Comparison of ENCODE assay signal across 23 cellular contexts in genomic region chr19:29501816-29502580, GRCh38. TPM values are rescaled to one million over a fixed set of nuclear protein-coding genes. Genes with fewer than 3 reads are reported as not detected.
A peak's percentile ranks its signal among the peaks of the same experiment; 100 is the strongest.
DNase-seq lines count a peak whose midpoint lies in the region; ATAC-seq, FAIRE-seq and TF ChIP-seq lines count a peak whose summit lies in the region.
"Had no signal": no experiment of that assay in that cellular context is flagged by ENCODE, and none has a peak within 500 bp of the region (broad histone marks: within the 10 kb centered on the region; RNA-seq: fewer than 3 reads in every experiment).

No MANE protein-coding gene starts in this region.

- in situ Hi-C loops in GM13977 (cut with MboI; ENCODE audit: low pct_unique_long_range_greater_than_20kb, low sequenced_read_pairs, unreplicated experiment) = no loop called here

- ATAC-seq in upper lobe of left lung (ENCODE audit: low FRiP score in 2 of 2) (no peak), omental fat pad (ENCODE audit: low FRiP score) (no peak)

- H3K27me3 ChIP-seq in osteoblast (ENCODE audit: insufficient read depth, low read length) (no peaks in the 10 kb centered on the region), upper lobe of left lung (no peaks in the 10 kb centered on the region), esophagus squamous epithelium (peaks cover 0 to 4% (median 0%) of the 10 kb centered on the region in 4 donors)
- H3K27me3 ChIP-seq: BLaER1, SJSA1 had no signal

- H3K79me2 ChIP-seq in osteoblast (ENCODE audit: insufficient read depth, low read length) = no peaks in the 10 kb centered on the region

- H3K36me3 ChIP-seq in kidney (ENCODE audit: control insufficient read depth in 1 of 2, insufficient read depth in 2 of 2, low read length in 2 of 2) (no peaks in the 10 kb centered on the region), osteoblast (ENCODE audit: insufficient read depth, low read length) (no peaks in the 10 kb centered on the region), upper lobe of left lung (no peaks in the 10 kb centered on the region), esophagus squamous epithelium (no peaks in the 10 kb centered on the region)
- H3K36me3 ChIP-seq: BLaER1, SJSA1 had no signal

- no peak overlapping the region for H3K4me3 ChIP-seq in kidney (ENCODE audit: low read length in 2 of 2)
- no peak overlapping the region for H3K4me3 ChIP-seq in osteoblast (ENCODE audit: insufficient read depth, low read length)
- no peak overlapping the region for H3K4me3 ChIP-seq in upper lobe of left lung
- H3K4me3 ChIP-seq in esophagus squamous epithelium = no peak overlapping the region
- H3K4me3 ChIP-seq: BLaER1, SJSA1 had no signal

- no peak for TF ChIP-seq EP300 in upper lobe of left lung (IDR thresholded peaks at IDR 0.05)

- H4K20me1 ChIP-seq in osteoblast (ENCODE audit: insufficient read depth, low read length) = no peaks in the 10 kb centered on the region
- H4K20me1 ChIP-seq: BLaER1 had no signal

- H3K27ac ChIP-seq in angular gyrus (ENCODE audit: low read depth, low read length) (peak overlapping the region; percentile 98), kidney (ENCODE audit: low read depth in 2 of 2, low read length in 2 of 2) (no peak overlapping the region), osteoblast (ENCODE audit: low read depth, low read length) (no peak overlapping the region), upper lobe of left lung (no peak overlapping the region), esophagus squamous epithelium (no peak overlapping the region)
- H3K27ac ChIP-seq: BLaER1, SJSA1 had no signal

- TF ChIP-seq CTCF in kidney (IDR thresholded peaks at IDR 0.05; ENCODE audit: borderline replicate concordance, extremely low read depth, insufficient read depth) (no peak), osteoblast (IDR thresholded peaks at IDR 0.05; ENCODE audit: extremely low read depth, low read depth, low read length) (no peak), upper lobe of left lung (IDR thresholded peaks at IDR 0.05) (no peak), esophagus squamous epithelium (IDR thresholded peaks at IDR 0.05) (no peak), omental fat pad (IDR thresholded peaks at IDR 0.05) (no peak), GM13977 (IDR thresholded peaks at IDR 0.05; ENCODE audit: extremely low read depth, insufficient read depth, missing control alignments) (no peak)

- TF ChIP-seq POLR2A in upper lobe of left lung (IDR thresholded peaks at IDR 0.05) = no peak
- TF ChIP-seq POLR2A in esophagus squamous epithelium (IDR thresholded peaks at IDR 0.05) = no peak

- FAIRE-seq in kidney (lab: Jason Lieb, UNC) = no peak
- FAIRE-seq: A204.1, GM18507 had no signal

- H3K4me2 ChIP-seq in osteoblast (ENCODE audit: insufficient read depth, low read length) = no peak overlapping the region
- H3K4me2 ChIP-seq: BLaER1 had no signal

- H3K9ac ChIP-seq in kidney (ENCODE audit: low read length in 2 of 2) = no peak overlapping the region
- H3K9ac ChIP-seq: BLaER1 had no signal

- H3K9me3 ChIP-seq in kidney (ENCODE audit: control insufficient read depth in 1 of 2, low read length in 2 of 2) (no peaks in the 10 kb centered on the region), osteoblast (ENCODE audit: low read depth, low read length) (no peaks in the 10 kb centered on the region), upper lobe of left lung (no peaks in the 10 kb centered on the region), esophagus squamous epithelium (no peaks in the 10 kb centered on the region)
- H3K9me3 ChIP-seq: BLaER1, SJSA1 had no signal

- WGBS in upper lobe of left lung, 2 donors = 82 to 84% methylated on average over 10 to 16 of the region's 18 CpGs
- 76 to 85% methylated on average over 6 to 9 of the region's 18 CpGs for WGBS in esophagus squamous epithelium, 2 donors

- DNase-seq in kidney (peak; percentile 45), osteoblast (ENCODE audit: insufficient read length, low spot score, missing footprints) (peak; percentile 77), upper lobe of left lung (peak; percentile 5 to 45), esophagus squamous epithelium (lab: John Stamatoyannopoulos, UW) (no peak), omental fat pad (ENCODE audit: low spot score) (no peak), GM13977 (ENCODE audit: low spot score) (no peak)
- DNase-seq in activated CD4-positive, CD25-positive, alpha-beta regulatory T cell (lab: John Stamatoyannopoulos, UW) = no peak
- DNase-seq: CD4-positive, CD25-positive, alpha-beta regulatory T cell; DMS153; IMR-90; KG1; MM.1S; NCI-H2029; NCI-H526 treated with DMSO at 0.1 percent for 48 hours; Right ventricle myocardium superior; RPMI8226 had no signal

- intact Hi-C loops in kidney (cut with DNase I) = no loop called here
- intact Hi-C loops in esophagus squamous epithelium (cut with DNase I) = no loop called here

- H3K4me1 ChIP-seq in kidney (ENCODE audit: control insufficient read depth in 1 of 2, insufficient read depth in 1 of 2, low read depth in 1 of 2, low read length in 2 of 2) = no peaks in the 10 kb centered on the region
- H3K4me1 ChIP-seq in osteoblast (ENCODE audit: insufficient read depth, low read length) = no peaks in the 10 kb centered on the region
- H3K4me1 ChIP-seq in upper lobe of left lung = no peaks in the 10 kb centered on the region
- no peaks in the 10 kb centered on the region for H3K4me1 ChIP-seq in esophagus squamous epithelium
- H3K4me1 ChIP-seq: BLaER1, SJSA1 had no signal

- H2AFZ ChIP-seq in osteoblast (ENCODE audit: low read length) = no peak overlapping the region

RNA-seq across cellular contexts. Expression of gene VSTM2B, which starts 23.8 kb away (rescaled TPM):
- not detected for total RNA-seq in kidney
- not detected for polyA plus RNA-seq in kidney (ENCODE audit: insufficient read depth, low read depth, low replicate concordance)
- total RNA-seq in osteoblast = not detected in 2 replicates
- not detected for total RNA-seq in upper lobe of left lung
- not detected for total RNA-seq in esophagus squamous epithelium
- not detected for total RNA-seq in omental fat pad
- total RNA-seq: CD4-positive, CD25-positive, alpha-beta regulatory T cell; IMR-90; NCI-H460; Right ventricle myocardium superior; SJSA1 had no signal
- polyA plus RNA-seq: AG04450; CD4-positive, CD25-positive, alpha-beta regulatory T cell; IMR-90 had no signal

Comparison
In these comparisons a context has a peak if more than half of its experiments do, and no peak if none do; other contexts are left out.
1. DNase-seq: peak in kidney (single experiment), osteoblast (single experiment) and upper lobe of left lung (2 of 2); none in esophagus squamous epithelium (single experiment), omental fat pad (single experiment), activated CD4-positive, CD25-positive, alpha-beta regulatory T cell (0 of 4) and GM13977 (single experiment).